ENCODE assay signal across 1 cellular context in the genomic region with DNA sequence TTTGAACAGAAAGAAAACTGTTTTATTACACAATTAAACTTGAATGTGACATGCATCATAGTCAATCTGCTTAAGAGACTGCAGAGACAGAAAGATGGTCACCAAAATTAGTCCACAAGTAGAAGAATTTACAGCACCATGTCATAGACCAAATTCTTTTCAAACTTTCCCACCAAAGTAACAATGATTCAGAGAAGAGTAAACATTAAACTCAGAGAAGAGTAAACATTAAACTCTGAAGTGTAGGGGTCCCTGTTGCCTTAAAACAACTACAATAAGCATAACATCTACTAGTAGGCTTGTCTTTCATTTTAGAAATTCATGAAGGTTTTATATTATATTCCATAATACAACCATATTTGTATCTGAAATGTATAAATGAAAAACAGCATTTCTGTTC.
A peak's percentile ranks its signal among the peaks of the same experiment; 100 is the strongest.
TF ChIP-seq lines count a peak whose summit lies in the region.
"Not testable (repeated sequence)": the region's sequence is repeated elsewhere in the genome, so short reads cannot be mapped to it uniquely, and the experiment has no call there.

No MANE protein-coding gene starts in this region.

TF ChIP-seq in HepG2, 621 proteins besides CTCF, POLR2A, EP300 and RAD21 (continued from another document):
- TF ChIP-seq FOXA1, CREB1, SOX13 (IDR thresholded peaks at IDR 0.05): not testable (repeated sequence)
- 0 out of 2 replicates have a peak, but pooled peaks have one; percentile 36 for TF ChIP-seq FOXA1 (CRISPR knock-in tag; IDR thresholded peaks at IDR 0.05)
- TF ChIP-seq FOSL2 (CRISPR knock-in tag; IDR thresholded peaks at IDR 0.05): peak; percentile 14; the same call in 1 of the 2 replicates
- TF ChIP-seq ARID5B (CRISPR knock-in tag; IDR thresholded peaks at IDR 0.05): peak; percentile 60
- TF ChIP-seq RXRB (CRISPR knock-in tag; IDR thresholded peaks at IDR 0.05; ENCODE audit: borderline replicate concordance): peak; percentile 17; the same call in 1 of the 2 replicates
- 0 out of 2 replicates have a peak, but pooled peaks have one; percentile 26 for TF ChIP-seq REPIN1 (CRISPR knock-in tag; IDR thresholded peaks at IDR 0.05; ENCODE audit: borderline replicate concordance, low read depth)
- peak; percentile 9; the same call in 1 of the 2 replicates for TF ChIP-seq RARA (CRISPR knock-in tag; IDR thresholded peaks at IDR 0.05)
- TF ChIP-seq PAXIP1 (CRISPR knock-in tag; conservative IDR thresholded peaks at IDR 0.05): peak; percentile 59
- peak; percentile 64 for TF ChIP-seq FOXA3 (CRISPR knock-in tag; IDR thresholded peaks at IDR 0.05)
- peak; percentile 78; the same call in 1 of the 2 replicates for TF ChIP-seq AHDC1 (CRISPR knock-in tag; IDR thresholded peaks at IDR 0.05; ENCODE audit: borderline replicate concordance)
- 0 out of 2 replicates have a peak, but pooled peaks have one; percentile 24 for TF ChIP-seq KAT8 (CRISPR knock-in tag; IDR thresholded peaks at IDR 0.05)
- TF ChIP-seq CREB1 (CRISPR knock-in tag; IDR thresholded peaks at IDR 0.05): 0 out of 2 replicates have a peak, but pooled peaks have one; percentile 16
- TF ChIP-seq TFDP2 (CRISPR knock-in tag; IDR thresholded peaks at IDR 0.05): peak; percentile 59; the same call in 1 of the 2 replicates
- peak; percentile 14; the same call in 1 of the 2 replicates for TF ChIP-seq ARID3A (IDR thresholded peaks at IDR 0.05; ENCODE audit: low read depth, low read length)
- peak; percentile 58 for TF ChIP-seq GATAD2A (CRISPR knock-in tag; IDR thresholded peaks at IDR 0.05)
- peak; percentile 42; the same call in 1 of the 2 replicates for TF ChIP-seq RCOR2 (CRISPR knock-in tag; IDR thresholded peaks at IDR 0.05)
- TF ChIP-seq SOX13 (CRISPR knock-in tag; conservative IDR thresholded peaks at IDR 0.05 in 1 of 2, IDR thresholded peaks at IDR 0.05 in 1 of 2): peak in 1 of 2 experiments; percentile 41; a peak in 1 of 4 replicates
- 0 out of 2 replicates have a peak, but pooled peaks have one; percentile 19 for TF ChIP-seq TFDP1 (CRISPR knock-in tag; IDR thresholded peaks at IDR 0.05; ENCODE audit: borderline replicate concordance)
- peak; percentile 56; the same call in 1 of the 2 replicates for TF ChIP-seq SOX5 (CRISPR knock-in tag; IDR thresholded peaks at IDR 0.05; ENCODE audit: borderline replicate concordance)
- peak; percentile 48; the same call in 1 of the 2 replicates for TF ChIP-seq FOSL1 (CRISPR knock-in tag; IDR thresholded peaks at IDR 0.05; ENCODE audit: borderline replicate concordance)
